ENCODE assay signal across 1 cellular context in the genomic region with DNA sequence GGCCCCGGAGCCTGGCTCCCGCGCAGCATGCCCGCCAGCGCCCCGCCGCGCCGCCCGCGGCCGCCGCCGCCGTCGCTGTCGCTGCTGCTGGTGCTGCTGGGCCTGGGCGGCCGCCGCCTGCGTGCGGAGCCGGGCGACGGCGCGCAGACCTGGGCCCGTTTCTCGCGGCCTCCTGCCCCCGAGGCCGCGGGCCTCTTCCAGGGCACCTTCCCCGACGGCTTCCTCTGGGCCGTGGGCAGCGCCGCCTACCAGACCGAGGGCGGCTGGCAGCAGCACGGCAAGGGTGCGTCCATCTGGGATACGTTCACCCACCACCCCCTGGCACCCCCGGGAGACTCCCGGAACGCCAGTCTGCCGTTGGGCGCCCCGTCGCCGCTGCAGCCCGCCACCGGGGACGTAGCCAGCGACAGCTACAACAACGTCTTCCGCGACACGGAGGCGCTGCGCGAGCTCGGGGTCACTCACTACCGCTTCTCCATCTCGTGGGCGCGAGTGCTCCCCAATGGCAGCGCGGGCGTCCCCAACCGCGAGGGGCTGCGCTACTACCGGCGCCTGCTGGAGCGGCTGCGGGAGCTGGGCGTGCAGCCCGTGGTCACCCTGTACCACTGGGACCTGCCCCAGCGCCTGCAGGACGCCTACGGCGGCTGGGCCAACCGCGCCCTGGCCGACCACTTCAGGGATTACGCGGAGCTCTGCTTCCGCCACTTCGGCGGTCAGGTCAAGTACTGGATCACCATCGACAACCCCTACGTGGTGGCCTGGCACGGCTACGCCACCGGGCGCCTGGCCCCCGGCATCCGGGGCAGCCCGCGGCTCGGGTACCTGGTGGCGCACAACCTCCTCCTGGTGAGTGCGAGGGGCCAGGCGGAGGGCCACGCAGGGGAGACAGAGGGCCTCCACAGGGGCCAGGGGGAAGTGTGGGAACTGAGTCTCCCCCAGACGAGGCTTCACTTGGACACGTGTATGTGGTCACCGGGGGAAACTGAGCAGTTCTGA.
TF ChIP-seq lines count a peak whose summit lies in the region.

A gene (plus strand): TSS at position 10 of the 996 bp plus-strand sequence. CDS start 18 bp downstream, at position 28.

TF ChIP-seq in IMR-90, 13 proteins besides CTCF, POLR2A, EP300 and RAD21:
- TF ChIP-seq FOS (IDR thresholded peaks at IDR 0.05; ENCODE audit: low read depth, low read length) (no peak), NFE2L2 (IDR thresholded peaks at IDR 0.05; ENCODE audit: low read depth, low read length) (no peak), CEBPB (IDR thresholded peaks at IDR 0.05; ENCODE audit: low read depth, low read length) (no peak), MAFK (IDR thresholded peaks at IDR 0.05; ENCODE audit: low read depth, low read length) (no peak)
- TF ChIP-seq, protein P1, sequence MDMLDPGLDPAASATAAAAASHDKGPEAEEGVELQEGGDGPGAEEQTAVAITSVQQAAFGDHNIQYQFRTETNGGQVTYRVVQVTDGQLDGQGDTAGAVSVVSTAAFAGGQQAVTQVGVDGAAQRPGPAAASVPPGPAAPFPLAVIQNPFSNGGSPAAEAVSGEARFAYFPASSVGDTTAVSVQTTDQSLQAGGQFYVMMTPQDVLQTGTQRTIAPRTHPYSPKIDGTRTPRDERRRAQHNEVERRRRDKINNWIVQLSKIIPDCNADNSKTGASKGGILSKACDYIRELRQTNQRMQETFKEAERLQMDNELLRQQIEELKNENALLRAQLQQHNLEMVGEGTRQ (IDR thresholded peaks at IDR 0.05; ENCODE audit: low read depth, low read length): no peak
